26 cellular contexts compared by ENCODE assay signal in genomic region chr15:83574345-83574744, GRCh38.
"Had no signal": no experiment of that assay in that cellular context is flagged by ENCODE, and none has a peak within 500 bp of the region (broad histone marks: within the 10 kb centered on the region; RNA-seq: fewer than 3 reads in every experiment).

No MANE protein-coding gene starts in this region.

- H3K27me3 Mint-ChIP-seq: stimulated activated naive CD8-positive, alpha-beta T cell treated with anti-CD3 and anti-CD28 coated beads, Interleukin-15, amount 100 ng/mL, for 72 hours had no signal

- H3K27me3 ChIP-seq: gastrocnemius medialis, neutrophil, pancreas, testis, tibial nerve, upper lobe of right lung, uterus had no signal

- H3K4me1 ChIP-seq: gastrocnemius medialis, pancreas, testis, upper lobe of right lung, uterus had no signal

- H3K4me3 Mint-ChIP-seq: memory B cell; natural killer cell treated with Interleukin-12 subunit alpha and Interleukin-12 subunit beta and Interleukin-15 and Interleukin-18, amount 100 ng/mL, for 72 hours; stimulated activated naive CD8-positive, alpha-beta T cell treated with anti-CD3 and anti-CD28 coated beads, Interleukin-15, amount 100 ng/mL, for 72 hours had no signal

- H3K9me3 ChIP-seq: gastrocnemius medialis, neutrophil, pancreas, testis, tibial nerve, upper lobe of right lung, uterus had no signal

- ATAC-seq: esophagus mucosa; gastrocnemius medialis; left lobe of liver; pancreas; sciatic nerve; stimulated activated naive CD8-positive, alpha-beta T cell treated with anti-CD3 and anti-CD28 coated beads, Interleukin-15, amount 100 ng/mL, for 72 hours; upper lobe of right lung had no signal

- H3K27ac Mint-ChIP-seq: memory B cell; natural killer cell treated with Interleukin-12 subunit alpha and Interleukin-12 subunit beta and Interleukin-15 and Interleukin-18, amount 100 ng/mL, for 72 hours; stimulated activated naive CD8-positive, alpha-beta T cell treated with anti-CD3 and anti-CD28 coated beads, Interleukin-15, amount 100 ng/mL, for 72 hours had no signal

- DNase-seq: cortex of kidney; effector CD4-positive, alpha-beta T cell; foreskin fibroblast; gastrocnemius medialis; head of caudate nucleus; pancreas; retina; stimulated activated CD4-positive, alpha-beta T cell treated with anti-CD3 and anti-CD28 coated beads, Interleukin-12 subunit alpha, Interleukin-12 subunit beta, amount 100 ng/mL, for 4 hours; stimulated activated CD4-positive, alpha-beta T cell treated with anti-CD3 and anti-CD28 coated beads, Interleukin-1b, Interleukin-23, amount 100 ng/mL, for 48 hours; stimulated activated CD4-positive, alpha-beta T cell treated with anti-CD3 and anti-CD28 coated beads, Interleukin-4, amount 100 ng/mL, for 1 hour; stimulated activated CD8-positive, alpha-beta memory T cell treated with anti-CD3 and anti-CD28 coated beads, Interleukin-4, amount 100 ng/mL, for 48 hours; stimulated activated naive CD4-positive, alpha-beta T cell; stimulated activated naive CD8-positive, alpha-beta T cell treated with anti-CD3 and anti-CD28 coated beads, Interleukin-15, amount 100 ng/mL, for 72 hours; testis; upper lobe of right lung; uterus had no signal

- H3K36me3 ChIP-seq: gastrocnemius medialis, neutrophil, pancreas, tibial nerve, upper lobe of right lung, uterus had no signal

- H3K36me3 Mint-ChIP-seq: memory B cell; natural killer cell treated with Interleukin-12 subunit alpha and Interleukin-12 subunit beta and Interleukin-15 and Interleukin-18, amount 100 ng/mL, for 72 hours had no signal

- H3K9me3 Mint-ChIP-seq: memory B cell; natural killer cell treated with Interleukin-12 subunit alpha and Interleukin-12 subunit beta and Interleukin-15 and Interleukin-18, amount 100 ng/mL, for 72 hours; stimulated activated naive CD8-positive, alpha-beta T cell treated with anti-CD3 and anti-CD28 coated beads, Interleukin-15, amount 100 ng/mL, for 72 hours had no signal

- H3K4me1 Mint-ChIP-seq: memory B cell; stimulated activated naive CD8-positive, alpha-beta T cell treated with anti-CD3 and anti-CD28 coated beads, Interleukin-15, amount 100 ng/mL, for 72 hours had no signal

- H3K27ac ChIP-seq: epithelial cell of prostate, gastrocnemius medialis, neutrophil, pancreas, testis, tibial nerve, upper lobe of right lung, uterus had no signal

- H3K4me3 ChIP-seq: gastrocnemius medialis, lung, pancreas, smooth muscle cell, testis, tibial nerve, upper lobe of right lung, uterus had no signal

- H3K4me2 ChIP-seq: smooth muscle cell had no signal
